37 cellular contexts compared by ENCODE assay signal in genomic region chr1:210556475-210556874, GRCh38.
DNase-seq lines count a peak whose midpoint lies in the region; ATAC-seq, FAIRE-seq and TF ChIP-seq lines count a peak whose summit lies in the region.
"Had no signal": no experiment of that assay in that cellular context is flagged by ENCODE, and none has a peak within 500 bp of the region (broad histone marks: within the 10 kb centered on the region; RNA-seq: fewer than 3 reads in every experiment).

No MANE protein-coding gene starts in this region.

- H2AFZ ChIP-seq in SK-N-SH (ENCODE audit: low read depth) (no peak overlapping the region), K562 (ENCODE audit: low read depth, low read length) (no peak overlapping the region)

- H3K9me3 ChIP-seq in SK-N-SH: no peaks in the 10 kb centered on the region
- H3K9me3 ChIP-seq in HEK293 (ENCODE audit: control insufficient read depth, insufficient read depth, low read depth, low read length): no peaks in the 10 kb centered on the region
- no peaks in the 10 kb centered on the region for H3K9me3 ChIP-seq in K562 (replicated peaks; ENCODE audit: control insufficient read depth, insufficient read depth, low read depth, low read length)
- H3K9me3 ChIP-seq: A549; BE2C; BLaER1; BLaER1 treated with 17β-estradiol and CSF1 and Interleukin-3, amounts not matched to agents 10 nM and 100 nM; Caco-2 had no signal

- H4K20me1 ChIP-seq in SK-N-SH (ENCODE audit: insufficient read depth): no peaks in the 10 kb centered on the region
- no peaks in the 10 kb centered on the region for H4K20me1 ChIP-seq in K562 (replicated peaks; ENCODE audit: control insufficient read depth, insufficient read depth, low read length)
- H4K20me1 ChIP-seq: BLaER1; BLaER1 treated with 17β-estradiol and CSF1 and Interleukin-3, amounts not matched to agents 10 nM and 100 nM had no signal

- H3K4me1 ChIP-seq in SK-N-SH (ENCODE audit: control insufficient read depth in 1 of 2, insufficient read depth in 2 of 2, low read depth in 1 of 2, low read length in 1 of 2) (peaks cover 0 to 29% of the 10 kb centered on the region in 2 experiments; a peak in 2 of 4 replicates), HEK293 (ENCODE audit: control insufficient read depth, insufficient read depth, low read length) (peaks cover 18% of the 10 kb centered on the region), K562 (replicated peaks in 1 of 2; ENCODE audit: control insufficient read depth in 2 of 2, insufficient read depth in 2 of 2, low read length in 2 of 2) (peaks cover 0 to 20% of the 10 kb centered on the region in 2 experiments; a peak in 3 of 5 replicates)
- H3K4me1 ChIP-seq: A549; BLaER1; BLaER1 treated with 17β-estradiol and CSF1 and Interleukin-3, amounts not matched to agents 10 nM and 100 nM; Caco-2 had no signal

- H3K36me3 Mint-ChIP-seq in memory B cell: peaks cover 13% of the 10 kb centered on the region
- H3K36me3 Mint-ChIP-seq: CD14-positive monocyte; CD4-positive, CD25-positive, alpha-beta regulatory T cell; CD8-positive, alpha-beta T cell had no signal

- H3K79me2 ChIP-seq in SK-N-SH (ENCODE audit: insufficient read depth): no peaks in the 10 kb centered on the region
- H3K79me2 ChIP-seq in K562 (ENCODE audit: control insufficient read depth, insufficient read depth, low read length): no peaks in the 10 kb centered on the region

- peak overlapping the region in 1 of 2 experiments; percentile 25; a peak in 1 of 4 replicates for H3K27ac ChIP-seq in SK-N-SH (ENCODE audit: low read depth in 2 of 2, low read length in 1 of 2)
- H3K27ac ChIP-seq in HEK293 (ENCODE audit: extremely low read depth, low read depth, low read length): no peak overlapping the region
- no peak overlapping the region for H3K27ac ChIP-seq in K562 (ENCODE audit: extremely low read depth, low read depth, low read length)
- H3K27ac ChIP-seq: 22Rv1; A549; BLaER1; BLaER1 treated with 17β-estradiol and CSF1 and Interleukin-3, amounts not matched to agents 10 nM and 100 nM; C4-2B had no signal

- H3K9ac ChIP-seq in SK-N-SH (no peak overlapping the region), K562 (ENCODE audit: insufficient read depth in 1 of 2, low read depth in 2 of 2, low read length in 2 of 2) (no peak overlapping the region)
- H3K9ac ChIP-seq: BLaER1; BLaER1 treated with 17β-estradiol and CSF1 and Interleukin-3, amounts not matched to agents 10 nM and 100 nM had no signal

- TF ChIP-seq POLR2A in K562 (conservative IDR thresholded peaks at IDR 0.05): no peak

- no peak for TF ChIP-seq RAD21 in SK-N-SH (IDR thresholded peaks at IDR 0.05; ENCODE audit: low read length)
- no peak for TF ChIP-seq RAD21 in K562 (CRISPR knock-in tag; conservative IDR thresholded peaks at IDR 0.05 in 1 of 2, IDR thresholded peaks at IDR 0.05 in 1 of 2)

- no peak for TF ChIP-seq CTCF in SK-N-SH (IDR thresholded peaks at IDR 0.05)
- no peak for TF ChIP-seq CTCF in HEK293 (tag by site-specific recombination; IDR thresholded peaks at IDR 0.05)
- no peak for TF ChIP-seq CTCF in K562 (IDR thresholded peaks at IDR 0.05 in 2 of 3, conservative IDR thresholded peaks at IDR 0.05 in 1 of 3; ENCODE audit: insufficient read depth in 2 of 3, low read depth in 1 of 3, low read length in 3 of 3)

- BruUV-seq in K562 (replicated peaks; lab: Mats Ljungman, UMichigan): no TSS peak

- H3K27me3 Mint-ChIP-seq in memory B cell: no peaks in the 10 kb centered on the region
- H3K27me3 Mint-ChIP-seq: B cell; CD4-positive, alpha-beta T cell; CD4-positive, CD25-positive, alpha-beta regulatory T cell; CD8-positive, alpha-beta memory T cell had no signal

- FAIRE-seq in K562 (lab: Jason Lieb, UNC): no peak
- FAIRE-seq: A204.1, A549, D721Med had no signal

- H3K27me3 ChIP-seq in SK-N-SH (ENCODE audit: insufficient read depth) (no peaks in the 10 kb centered on the region), K562 (ENCODE audit: control insufficient read depth in 2 of 2, insufficient read depth in 2 of 2, low read length in 2 of 2) (no peaks in the 10 kb centered on the region)
- H3K27me3 ChIP-seq: BE2C; BLaER1; BLaER1 treated with 17β-estradiol and CSF1 and Interleukin-3, amounts not matched to agents 10 nM and 100 nM had no signal

- H3K9me1 ChIP-seq in K562 (ENCODE audit: control insufficient read depth, insufficient read depth, low read length): no peaks in the 10 kb centered on the region

- H3K36me3 ChIP-seq in SK-N-SH (replicated peaks in 1 of 2; ENCODE audit: control insufficient read depth in 1 of 2, insufficient read depth in 2 of 2, low read length in 1 of 2) (no peaks in the 10 kb centered on the region), HEK293 (ENCODE audit: control insufficient read depth in 2 of 2, insufficient read depth in 1 of 2, low read length in 2 of 2) (no peaks in the 10 kb centered on the region), K562 (ENCODE audit: control insufficient read depth, insufficient read depth, low read length) (no peaks in the 10 kb centered on the region)
- H3K36me3 ChIP-seq: BE2C; BLaER1; BLaER1 treated with 17β-estradiol and CSF1 and Interleukin-3, amounts not matched to agents 10 nM and 100 nM had no signal

- 50% methylated on average over 1 of the region's 1 CpG for WGBS in SK-N-SH (ENCODE audit: low lambda C conversion rate)
- WGBS in K562 (ENCODE audit: insufficient coverage, low coverage, missing lambda C conversion rate): 8% methylated on average over 1 of the region's 1 CpG

- peaks cover 2% of the 10 kb centered on the region for H3K4me1 Mint-ChIP-seq in memory B cell
- H3K4me1 Mint-ChIP-seq: B cell; CD14-positive monocyte; CD4-positive, alpha-beta memory T cell; CD4-positive, CD25-positive, alpha-beta regulatory T cell; CD8-positive, alpha-beta memory T cell had no signal

- H3K4me3 ChIP-seq in SK-N-SH (ENCODE audit: low read depth in 2 of 2, low read length in 1 of 2) (no peak overlapping the region), HEK293 (ENCODE audit: low read depth, low read length) (no peak overlapping the region), K562 (no peak overlapping the region)
- H3K4me3 ChIP-seq: A549; BLaER1; BLaER1 treated with 17β-estradiol and CSF1 and Interleukin-3, amounts not matched to agents 10 nM and 100 nM had no signal

- H3K9me3 Mint-ChIP-seq in memory B cell: no peaks in the 10 kb centered on the region
- H3K9me3 Mint-ChIP-seq: CD4-positive, alpha-beta memory T cell; CD4-positive, alpha-beta T cell; CD4-positive, CD25-positive, alpha-beta regulatory T cell; CD8-positive, alpha-beta memory T cell; CD8-positive, alpha-beta T cell had no signal

- CTCF ChIA-PET in SK-N-SH (lab: Yijun Ruan, JAX) (interaction anchor here (0.8 kb wide), 1 partner anchor 109 kb away, joined by 3 read pairs; no protein-coding TSS in a partner anchor), HEK293 (lab: Yijun Ruan, JAX) (no interaction called here), K562 (lab: Yijun Ruan, JAX; ENCODE audit: low intra/inter-chr PET ratio) (no interaction called here)

- TF ChIP-seq EP300 in SK-N-SH (IDR thresholded peaks at IDR 0.05; ENCODE audit: borderline replicate concordance in 1 of 2, low read depth in 1 of 2, low read length in 1 of 2) (no peak; a peak in 1 of 4 replicates), K562 (IDR thresholded peaks at IDR 0.05; ENCODE audit: low read length) (no peak)

- no peak overlapping the region for H3K4me3 Mint-ChIP-seq in memory B cell
- H3K4me3 Mint-ChIP-seq: B cell; CD14-positive monocyte; CD4-positive, alpha-beta memory T cell; CD4-positive, alpha-beta T cell; CD4-positive, CD25-positive, alpha-beta regulatory T cell; CD8-positive, alpha-beta memory T cell; CD8-positive, alpha-beta T cell had no signal

- no peaks in the 10 kb centered on the region for H3F3A ChIP-seq in SK-N-SH (replicated peaks; ENCODE audit: insufficient read depth)

- intact Hi-C loops in K562 (cut with micrococcal nuclease): no loop called here

- ATAC-seq in SK-N-SH treated with all-trans-retinoic acid at 6 μM for 48 hours: no peak
- ATAC-seq in K562: no peak
- ATAC-seq in memory B cell (ENCODE audit: low read depth): no peak
- ATAC-seq in GM19452 (IDR thresholded peaks at IDR 0.05; ENCODE audit: unreplicated experiment): no peak
- ATAC-seq: A549; CD8-positive, alpha-beta T cell had no signal

- POLR2A ChIA-PET in SK-N-SH (lab: Yijun Ruan, JAX): no interaction called here
- POLR2A ChIA-PET in HEK293 (lab: Yijun Ruan, JAX): no interaction called here
- POLR2A ChIA-PET in K562 (lab: Yijun Ruan, JAX): interaction anchor here (0.9 kb wide), 1 partner anchor 13 kb away, joined by 4 read pairs; no protein-coding TSS in a partner anchor

- DNase-seq in SK-N-SH: no peak
- no peak for DNase-seq in K562 (ENCODE audit: extremely low read depth in 1 of 4, low spot score in 3 of 4)
- DNase-seq in memory B cell (ENCODE audit: low spot score in 2 of 2): no peak
- no peak for DNase-seq in nucleus accumbens (lab: John Stamatoyannopoulos, UW)
- no peak for DNase-seq in NCI-H774 (lab: John Stamatoyannopoulos, UW)
- DNase-seq: 8988T; ACHN; AML-193; BE2C; C1 segment of cervical spinal cord; Caco-2; Calu3; CD4-positive, alpha-beta memory T cell; CD4-positive, alpha-beta T cell; CD4-positive, CD25-positive, alpha-beta regulatory T cell; CD8-positive, alpha-beta memory T cell; CD8-positive, alpha-beta T cell; COR-L47; DMS 273 treated with DMSO at 0.1 percent for 48 hours; DMS153; DMS53; DMS79; DMS79 treated with DMSO at 0.1 percent for 48 hours; DND-41; EL had no signal

- in situ Hi-C loops in K562 (cut with MboI): no loop called here

- no peaks in the 10 kb centered on the region for H3K9me2 ChIP-seq in SK-N-SH

- H3K27ac Mint-ChIP-seq in memory B cell: peak overlapping the region; percentile 7
- H3K27ac Mint-ChIP-seq: B cell; CD14-positive monocyte; CD4-positive, alpha-beta memory T cell; CD4-positive, alpha-beta T cell; CD4-positive, CD25-positive, alpha-beta regulatory T cell; CD8-positive, alpha-beta memory T cell; CD8-positive, alpha-beta T cell had no signal

- no peak overlapping the region for H3K4me2 ChIP-seq in SK-N-SH
- H3K4me2 ChIP-seq in K562 (ENCODE audit: insufficient read depth, low read length): no peak overlapping the region; the same call in 1 of the 2 replicates
- H3K4me2 ChIP-seq: A549; BLaER1; BLaER1 treated with 17β-estradiol and CSF1 and Interleukin-3, amounts not matched to agents 10 nM and 100 nM had no signal

TF ChIP-seq in SK-N-SH treated with all-trans-retinoic acid at 6 μM for 48 hours, 23 proteins besides CTCF, POLR2A, EP300 and RAD21 (continues in another document):
- TF ChIP-seq TOX (CRISPR knock-in tag; IDR thresholded peaks at IDR 0.05; ENCODE audit: borderline replicate concordance) (no peak), ZC3H10 (CRISPR knock-in tag; IDR thresholded peaks at IDR 0.05) (no peak), CSDC2 (CRISPR knock-in tag; IDR thresholded peaks at IDR 0.05) (no peak)

TF ChIP-seq in K562, 482 proteins besides CTCF, POLR2A, EP300 and RAD21 (continues in another document):
- no peak for TF ChIP-seq PHF20 (IDR thresholded peaks at IDR 0.05; ENCODE audit: partially characterized antibody)
- TF ChIP-seq ZNF316 (IDR thresholded peaks at IDR 0.05): peak; percentile 27; the same call in 1 of the 2 replicates
- TF ChIP-seq CAMTA2 (CRISPR knock-in tag; conservative IDR thresholded peaks at IDR 0.05): no peak
- TF ChIP-seq POLR2G (IDR thresholded peaks at IDR 0.05; ENCODE audit: low read depth, low read length): no peak
